11 cellular contexts compared by ENCODE assay signal in the genomic region with DNA sequence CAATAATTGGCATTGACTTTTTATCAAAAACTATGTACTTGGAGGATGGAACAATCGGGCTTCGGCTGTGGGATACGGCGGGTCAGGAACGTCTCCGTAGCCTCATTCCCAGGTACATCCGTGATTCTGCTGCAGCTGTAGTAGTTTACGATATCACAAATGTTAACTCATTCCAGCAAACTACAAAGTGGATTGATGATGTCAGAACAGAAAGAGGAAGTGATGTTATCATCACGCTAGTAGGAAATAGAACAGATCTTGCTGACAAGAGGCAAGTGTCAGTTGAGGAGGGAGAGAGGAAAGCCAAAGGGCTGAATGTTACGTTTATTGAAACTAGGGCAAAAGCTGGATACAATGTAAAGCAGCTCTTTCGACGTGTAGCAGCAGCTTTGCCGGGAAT. TPM values are rescaled to one million over a fixed set of nuclear protein-coding genes. Genes with fewer than 3 reads are reported as not detected.
DNase-seq lines count a peak whose midpoint lies in the region; ATAC-seq, FAIRE-seq and TF ChIP-seq lines count a peak whose summit lies in the region.
"Not testable (repeated sequence)": the region's sequence is repeated elsewhere in the genome, so short reads cannot be mapped to it uniquely, and the experiment has no call there.
"Had no signal": no experiment of that assay in that cellular context is flagged by ENCODE, and none has a peak within 500 bp of the region (broad histone marks: within the 10 kb centered on the region; RNA-seq: fewer than 3 reads in every experiment).

No MANE protein-coding gene starts in this region.

- H3K27ac Mint-ChIP-seq in nephron progenitor cell: not testable (repeated sequence)

- H3K9me3 ChIP-seq in K562 (replicated peaks; ENCODE audit: control insufficient read depth, insufficient read depth, low read depth, low read length); left ventricle myocardium inferior (replicated peaks); tibial artery: not testable (repeated sequence)

- H3K4me1 ChIP-seq in K562 (replicated peaks in 1 of 2; ENCODE audit: control insufficient read depth in 2 of 2, insufficient read depth in 2 of 2, low read length in 2 of 2); left ventricle myocardium inferior; tibial artery: not testable (repeated sequence)

- H3K27me3 Mint-ChIP-seq in nephron progenitor cell (ENCODE audit: low read depth, poor library complexity): peaks cover 100% of the 10 kb centered on the region

- not testable (repeated sequence) for H3K9ac ChIP-seq in K562 (ENCODE audit: insufficient read depth in 1 of 2, low read depth in 2 of 2, low read length in 2 of 2)

- DNase-seq in NCI-H526 treated with DMSO at 0.1 percent for 48 hours (lab: John Stamatoyannopoulos, UW): peak; percentile 5
- not testable (repeated sequence) for DNase-seq in K562 (ENCODE audit: extremely low read depth in 1 of 4, low spot score in 3 of 4); left ventricle myocardium inferior; nephron progenitor cell; tibial artery

- in situ Hi-C loops in K562 (cut with MboI): loop anchor here (5.0 kb wide), 1 partner anchor 1382 kb away; the partner anchor contains the start of gene RAB6D

- H3K79me2 ChIP-seq in K562 (ENCODE audit: control insufficient read depth, insufficient read depth, low read length): not testable (repeated sequence)

- peak overlapping the region; percentile 78 for H3K4me3 Mint-ChIP-seq in nephron progenitor cell

- H3K36me3 ChIP-seq in K562 (ENCODE audit: control insufficient read depth, insufficient read depth, low read length); left ventricle myocardium inferior; tibial artery: not testable (repeated sequence)

- H3K4me1 Mint-ChIP-seq in nephron progenitor cell: peaks cover 11% of the 10 kb centered on the region

- WGBS in K562 (ENCODE audit: insufficient coverage, low coverage, missing lambda C conversion rate): 0% methylated on average over 1 of the region's 13 CpGs

- ATAC-seq in GM18502 (IDR thresholded peaks at IDR 0.05; ENCODE audit: poor library complexity, unreplicated experiment): peak; percentile 72
- peak; percentile 67 for ATAC-seq in HG03520 (IDR thresholded peaks at IDR 0.05; ENCODE audit: unreplicated experiment)
- ATAC-seq in K562: not testable (repeated sequence)

- CTCF ChIA-PET in K562 (lab: Yijun Ruan, JAX; ENCODE audit: low intra/inter-chr PET ratio): not testable (repeated sequence)

- TF ChIP-seq RAD21 in K562 (CRISPR knock-in tag; conservative IDR thresholded peaks at IDR 0.05 in 1 of 2, IDR thresholded peaks at IDR 0.05 in 1 of 2): not testable (repeated sequence)

- H3K9me1 ChIP-seq in K562 (ENCODE audit: control insufficient read depth, insufficient read depth, low read length): not testable (repeated sequence)

- not testable (repeated sequence) for H4K20me1 ChIP-seq in K562 (replicated peaks; ENCODE audit: control insufficient read depth, insufficient read depth, low read length)

- POLR2A ChIA-PET in K562 (lab: Yijun Ruan, JAX): not testable (repeated sequence)

- not testable (repeated sequence) for H3K4me2 ChIP-seq in K562 (ENCODE audit: insufficient read depth, low read length)

- H3K9me3 Mint-ChIP-seq in nephron progenitor cell: not testable (repeated sequence)

- not testable (repeated sequence) for BruUV-seq in K562 (replicated peaks; lab: Mats Ljungman, UMichigan)

- not testable (repeated sequence) for H3K4me3 ChIP-seq in K562
- H3K4me3 ChIP-seq in left ventricle myocardium inferior (peak overlapping the region; percentile 70), tibial artery (peak overlapping the region; percentile 54 to 56)

- H2AFZ ChIP-seq in K562 (ENCODE audit: low read depth, low read length): not testable (repeated sequence)

- TF ChIP-seq POLR2A in K562 (conservative IDR thresholded peaks at IDR 0.05): not testable (repeated sequence)

- not testable (repeated sequence) for FAIRE-seq in K562 (lab: Jason Lieb, UNC)

- TF ChIP-seq CTCF in VCaP (conservative IDR thresholded peaks at IDR 0.05); K562 (IDR thresholded peaks at IDR 0.05 in 2 of 3, conservative IDR thresholded peaks at IDR 0.05 in 1 of 3; ENCODE audit: insufficient read depth in 2 of 3, low read depth in 1 of 3, low read length in 3 of 3); left ventricle myocardium inferior (IDR thresholded peaks at IDR 0.05; ENCODE audit: borderline replicate concordance); nephron progenitor cell (IDR thresholded peaks at IDR 0.05); tibial artery (IDR thresholded peaks at IDR 0.05): not testable (repeated sequence)

- not testable (repeated sequence) for H3K36me3 Mint-ChIP-seq in nephron progenitor cell (ENCODE audit: low read depth)

- TF ChIP-seq EP300 in K562 (IDR thresholded peaks at IDR 0.05; ENCODE audit: low read length): not testable (repeated sequence)

- intact Hi-C loops in K562 (cut with micrococcal nuclease); left ventricle myocardium inferior (cut with micrococcal nuclease); tibial artery (cut with DNase I; ENCODE audit: low total_unique reads): not testable (repeated sequence)

- H3K27me3 ChIP-seq in K562 (ENCODE audit: control insufficient read depth in 2 of 2, insufficient read depth in 2 of 2, low read length in 2 of 2); tibial artery: not testable (repeated sequence)
- peaks cover 86% of the 10 kb centered on the region for H3K27me3 ChIP-seq in left ventricle myocardium inferior (ENCODE audit: low read depth)

- H3K27ac ChIP-seq in VCaP (peak overlapping the region; percentile 79), tibial artery (peak overlapping the region; percentile 74 to 88)
- not testable (repeated sequence) for H3K27ac ChIP-seq in K562 (ENCODE audit: extremely low read depth, low read depth, low read length); left ventricle myocardium inferior (replicated peaks)

TF ChIP-seq in K562, 482 proteins besides CTCF, POLR2A, EP300 and RAD21:
- TF ChIP-seq SPI1 (IDR thresholded peaks at IDR 0.05; ENCODE audit: borderline replicate concordance, low read depth, low read length) (peak; percentile 60; the same call in 1 of the 2 replicates), CREM (IDR thresholded peaks at IDR 0.05; ENCODE audit: low read depth) (peak; percentile 45)

RNA-seq across cellular contexts. Expression of gene RAB6C, which starts 0.8 kb away (rescaled TPM):
- not detected in 2 replicates for total RNA-seq in K562 (2011; cell fraction: chromatin; rRNA removed; ENCODE audit: low replicate concordance)
- total RNA-seq in K562 (2011; cell fraction: nucleolus; rRNA removed): not detected in 2 replicates
- not detected in 2 replicates for total RNA-seq in K562 (2011; cell fraction: nucleoplasm; rRNA removed)
- not detected in 2 replicates for total RNA-seq in K562 (2014; rRNA removed)
- total RNA-seq in K562 (2014; rRNA removed; fragmentation: Illumina TruSeq; extraction: Trizol): not detected in 2 replicates
- not detected in 2 replicates for total RNA-seq in K562 (2015; rRNA removed; fragmentation: Illumina TruSeq; extraction: Trizol)
- not detected in 2 replicates for total RNA-seq in K562 (2021)
- not detected in 2 replicates for polyA plus RNA-seq in K562 (2011; rRNA removed)
- not detected in 2 replicates for polyA plus RNA-seq in K562 (2011; cell fraction: cytosol; rRNA removed)
- polyA plus RNA-seq in K562 (2011; cell fraction: nucleus; rRNA removed): not detected in 2 replicates
- polyA plus RNA-seq in K562 (2012): 0.06 TPM in 1 of 2 replicates, not detected in the other
- polyA plus RNA-seq in K562 (2014; fragmentation: Illumina TruSeq; extraction: Trizol): not detected in 2 replicates
- not detected for polyA plus RNA-seq in K562 (2014; fragmentation: Nextera tagmentation; extraction: Ambion mirVana)
- not detected in 2 replicates for polyA plus RNA-seq in K562 (2014; rRNA removed)
- polyA minus RNA-seq in K562 (2011; rRNA and poly(A)+ RNA removed): not detected in 2 replicates
- polyA minus RNA-seq in K562 (2011; cell fraction: cytosol; rRNA and poly(A)+ RNA removed): not detected in 2 replicates
- polyA minus RNA-seq in K562 (2011; cell fraction: nucleus; rRNA and poly(A)+ RNA removed): not detected in 2 replicates
- 0.16 TPM for total RNA-seq in left ventricle myocardium inferior
- total RNA-seq: right lobe of liver, SJCRH30 had no signal
- polyA plus RNA-seq: BJ had no signal
